Comparison of ENCODE assay signal across 8 cellular contexts in genomic region chr17:75262112-75262606, GRCh38. TPM values are rescaled to one million over a fixed set of nuclear protein-coding genes. Genes with fewer than 3 reads are reported as not detected.
DNase-seq lines count a peak whose midpoint lies in the region; ATAC-seq and TF ChIP-seq lines count a peak whose summit lies in the region.

No MANE protein-coding gene starts in this region.

- peaks cover 30% of the 10 kb centered on the region for H3K4me1 Mint-ChIP-seq in T-helper 1 cell treated with Interleukin-12 subunit alpha and Interleukin-12 subunit beta and Interleukin-4 antibody, amounts not matched to agents 30 μg/mL and 1 μg/mL, for 36 hours (ENCODE audit: low read depth)

- no peak for ATAC-seq in GM18868 (IDR thresholded peaks at IDR 0.05; ENCODE audit: unreplicated experiment)

- TF ChIP-seq CTCF in OCI-LY7 (conservative IDR thresholded peaks at IDR 0.05; ENCODE audit: low read length) = no peak

- POLR2A ChIA-PET in OCI-LY7 (lab: Charles Lee) = interaction anchor here (0.7 to 4.6 kb wide), 21 partner anchors 8 to 259 kb away, joined by 3 to 59 read pairs (median 5); partner anchors contain the start of genes GRB2, MIF4GD, SLC25A19 and TMEM94

- H3K4me1 ChIP-seq in OCI-LY7 (ENCODE audit: insufficient read depth, low read length, poor library complexity, severe bottlenecking) (peaks cover 26% of the 10 kb centered on the region), endocrine pancreas (ENCODE audit: control insufficient read depth, insufficient read depth, low read length) (peaks cover 8% of the 10 kb centered on the region), neuron (ENCODE audit: insufficient read depth, low read length) (peaks cover 24% of the 10 kb centered on the region)

- peaks cover 51% of the 10 kb centered on the region for H3K36me3 ChIP-seq in OCI-LY7 (ENCODE audit: insufficient read depth, low read length)
- H3K36me3 ChIP-seq in endocrine pancreas (ENCODE audit: control insufficient read depth, insufficient read depth, low read length) = no peaks in the 10 kb centered on the region
- H3K36me3 ChIP-seq in neuron (ENCODE audit: insufficient read depth, low read length) = peaks cover 23% of the 10 kb centered on the region

- H3K4me3 ChIP-seq in OCI-LY7 (ENCODE audit: low read depth, low read length, poor library complexity, severe bottlenecking) (peak overlapping the region; percentile 79), endocrine pancreas (ENCODE audit: control insufficient read depth, insufficient read depth, low read length) (peak overlapping the region; percentile 88), neuron (ENCODE audit: low read length) (peak overlapping the region; percentile 77)

- H3K27ac ChIP-seq in OCI-LY7 (ENCODE audit: low read depth, low read length, poor library complexity, severe bottlenecking) = peak overlapping the region; percentile 68

- peak overlapping the region; percentile 98 for H3K4me3 Mint-ChIP-seq in T-helper 1 cell treated with Interleukin-12 subunit alpha and Interleukin-12 subunit beta and Interleukin-4 antibody, amounts not matched to agents 30 μg/mL and 1 μg/mL, for 36 hours

- H3K79me2 ChIP-seq in OCI-LY7 (ENCODE audit: insufficient read depth, low read depth, low read length) = peaks cover 57% of the 10 kb centered on the region

- H4K20me1 ChIP-seq in OCI-LY7 (ENCODE audit: insufficient read depth, low read length) = peaks cover 17% of the 10 kb centered on the region; the same call in 1 of the 2 replicates

- peak overlapping the region; percentile 98 for H3K9ac ChIP-seq in endocrine pancreas (ENCODE audit: control insufficient read depth, insufficient read depth, low read length)

- H3K9me2 ChIP-seq in OCI-LY7 (ENCODE audit: insufficient read depth, low read length) = no peaks in the 10 kb centered on the region

- peaks cover 10% of the 10 kb centered on the region for H3K36me3 Mint-ChIP-seq in T-helper 1 cell treated with Interleukin-12 subunit alpha and Interleukin-12 subunit beta and Interleukin-4 antibody, amounts not matched to agents 30 μg/mL and 1 μg/mL, for 36 hours (ENCODE audit: low read depth)

- CTCF ChIA-PET in OCI-LY7 (lab: Charles Lee; ENCODE audit: unreplicated experiment) = interaction anchor here (1.0 to 3.5 kb wide), 4 partner anchors 8 to 27 kb away, joined by 3 to 31 read pairs (median 4); partner anchors contain the start of genes MIF4GD and SLC25A19

- H3K9me3 ChIP-seq in OCI-LY7 (ENCODE audit: low read length) (no peaks in the 10 kb centered on the region), endocrine pancreas (ENCODE audit: control insufficient read depth, low read length) (no peaks in the 10 kb centered on the region), neuron (ENCODE audit: low read length) (no peaks in the 10 kb centered on the region)

- intact Hi-C loops in OCI-LY7 (cut with micrococcal nuclease; ENCODE audit: unreplicated experiment) = no loop called here

- peak overlapping the region; percentile 62 for H2AFZ ChIP-seq in OCI-LY7 (ENCODE audit: low read length)
- peak overlapping the region; percentile 33 for H2AFZ ChIP-seq in neuron (ENCODE audit: low read depth, low read length)

- H3K27me3 ChIP-seq in endocrine pancreas (ENCODE audit: control insufficient read depth, insufficient read depth, low read length) (no peaks in the 10 kb centered on the region), neuron (ENCODE audit: insufficient read depth, low read length) (no peaks in the 10 kb centered on the region)

- BruUV-seq in OCI-LY7 (replicated peaks; lab: Mats Ljungman, UMichigan) = no TSS peak

- H3K9me3 Mint-ChIP-seq in T-helper 1 cell treated with Interleukin-12 subunit alpha and Interleukin-12 subunit beta and Interleukin-4 antibody, amounts not matched to agents 30 μg/mL and 1 μg/mL, for 36 hours = no peaks in the 10 kb centered on the region

- peak overlapping the region; percentile 97 for H3K27ac Mint-ChIP-seq in T-helper 1 cell treated with Interleukin-12 subunit alpha and Interleukin-12 subunit beta and Interleukin-4 antibody, amounts not matched to agents 30 μg/mL and 1 μg/mL, for 36 hours

- DNase-seq in T-helper 1 cell (no peak), OCI-LY7 (ENCODE audit: low spot score) (peak; percentile 46), NCI-H1092 (lab: John Stamatoyannopoulos, UW) (no peak)
- DNase-seq in stimulated activated CD4-positive, alpha-beta T cell treated with anti-CD3 and anti-CD28 coated beads, Interleukin-2, amount 100 ng/mL, for 24 hours = no peak

- H3K27me3 Mint-ChIP-seq in T-helper 1 cell treated with Interleukin-12 subunit alpha and Interleukin-12 subunit beta and Interleukin-4 antibody, amounts not matched to agents 30 μg/mL and 1 μg/mL, for 36 hours (ENCODE audit: low read depth) = no peaks in the 10 kb centered on the region

- peak overlapping the region; percentile 92 for H3K4me2 ChIP-seq in OCI-LY7 (ENCODE audit: low read length)

RNA-seq across cellular contexts. Expression of gene MRPS7, which starts 0.5 kb away (rescaled TPM):
- 123 and 127 TPM in 2 replicates for total RNA-seq in OCI-LY7 (2014; rRNA removed; shearing (Covaris generic))
- total RNA-seq in OCI-LY7 (2022) = 90.2 and 103 TPM in 2 replicates

RNA-seq across cellular contexts. Expression of gene GGA3, which starts 0.8 kb away (rescaled TPM):
- 52.3 and 77.6 TPM in 2 replicates for total RNA-seq in OCI-LY7 (2014; rRNA removed; shearing (Covaris generic))
- 106 and 122 TPM in 2 replicates for total RNA-seq in OCI-LY7 (2022)

RNA-seq across cellular contexts. Expression of gene MIF4GD, which starts 8.9 kb away (rescaled TPM):
- 69.4 and 70.9 TPM in 2 replicates for total RNA-seq in OCI-LY7 (2014; rRNA removed; shearing (Covaris generic))
- total RNA-seq in OCI-LY7 (2022) = 132 and 139 TPM in 2 replicates

RNA-seq across cellular contexts. Expression of gene SLC25A19, which starts 27.1 kb away (rescaled TPM):
- 113 TPM in 2 replicates for total RNA-seq in OCI-LY7 (2014; rRNA removed; shearing (Covaris generic))
- total RNA-seq in OCI-LY7 (2022) = 118 and 144 TPM in 2 replicates

RNA-seq across cellular contexts. Expression of gene NUP85, which starts 56.7 kb away (rescaled TPM):
- total RNA-seq in OCI-LY7 (2014; rRNA removed; shearing (Covaris generic)) = 129 and 130 TPM in 2 replicates
- total RNA-seq in OCI-LY7 (2022) = 187 and 219 TPM in 2 replicates
